ENCODE assay signal across 1 cellular context in the genomic region with DNA sequence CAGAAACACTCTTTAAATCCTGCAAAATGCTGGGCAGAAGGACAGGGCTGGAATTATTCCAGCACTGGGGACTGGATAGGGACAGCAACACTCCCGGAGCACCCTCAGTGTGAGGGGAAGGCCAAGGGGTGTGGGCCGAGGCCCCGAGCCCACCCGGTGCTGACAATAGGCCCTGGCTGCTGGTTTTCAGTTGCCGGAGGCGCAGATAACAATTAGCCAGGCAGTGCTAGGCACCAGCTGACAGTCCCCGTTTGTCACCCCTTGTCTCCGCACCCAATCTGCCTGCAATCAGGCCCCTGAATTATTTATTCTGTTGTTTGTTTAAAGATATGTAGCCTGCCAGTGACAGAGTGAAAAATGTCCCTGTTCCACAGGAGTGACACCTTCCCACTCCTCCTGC.
TF ChIP-seq lines count a peak whose summit lies in the region.

No MANE protein-coding gene starts in this region.

TF ChIP-seq in IMR-90, 13 proteins besides CTCF, POLR2A, EP300 and RAD21:
- TF ChIP-seq NFE2L2 (IDR thresholded peaks at IDR 0.05; ENCODE audit: low read depth, low read length): no peak
- TF ChIP-seq SMC3 (IDR thresholded peaks at IDR 0.05; ENCODE audit: low read depth, low read length): no peak
- TF ChIP-seq CHD1 (IDR thresholded peaks at IDR 0.05; ENCODE audit: low read depth, low read length): no peak
